ENCODE assay signal across 19 cellular contexts in the genomic region with DNA sequence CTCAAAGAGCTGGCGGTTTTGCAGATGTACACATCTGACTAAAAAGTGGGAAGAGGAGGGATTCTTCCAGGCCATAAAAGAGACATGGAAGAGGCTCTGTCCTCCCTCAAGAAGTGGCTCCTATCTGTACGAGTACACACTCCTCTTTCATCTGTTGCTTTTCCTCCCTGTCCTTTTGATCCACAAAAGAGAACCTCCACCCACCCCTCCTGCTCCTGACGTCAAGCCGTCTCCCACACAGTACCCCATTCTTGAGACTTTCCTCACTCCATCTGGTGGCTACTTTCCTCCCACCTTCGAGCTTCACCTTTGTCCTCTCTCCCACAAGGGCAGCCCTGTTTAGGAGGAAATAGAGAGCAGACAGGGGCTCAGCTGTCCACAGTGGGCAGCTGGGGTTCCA.
DNase-seq lines count a peak whose midpoint lies in the region; ATAC-seq, FAIRE-seq and TF ChIP-seq lines count a peak whose summit lies in the region.
"Had no signal": no experiment of that assay in that cellular context is flagged by ENCODE, and none has a peak within 500 bp of the region (broad histone marks: within the 10 kb centered on the region; RNA-seq: fewer than 3 reads in every experiment).

No MANE protein-coding gene starts in this region.

- peak overlapping the region in 1 of 2 experiments; percentile 52 for H3K18ac ChIP-seq in mesenchymal stem cell (ENCODE audit: low read depth in 1 of 2, low read length in 2 of 2)

- H3K4me3 ChIP-seq in mesenchymal stem cell (ENCODE audit: insufficient read depth in 1 of 2, low read depth in 1 of 2, low read length in 2 of 2) (no peak overlapping the region), ovary (no peak overlapping the region), pancreas (no peak overlapping the region)

- H2BK5ac ChIP-seq in mesenchymal stem cell (ENCODE audit: low read depth, low read length, poor library complexity, severe bottlenecking), result no peak overlapping the region

- H3K4ac ChIP-seq in mesenchymal stem cell (ENCODE audit: low read depth in 1 of 2, low read length in 2 of 2), result no peak overlapping the region

- no peaks in the 10 kb centered on the region for H3K27me3 Mint-ChIP-seq in activated CD4-positive, alpha-beta T cell treated with anti-CD3 and anti-CD28 coated beads, Interleukin-2, amount 10 ng/mL, durations not matched to agents 7 days and 5 days
- no peaks in the 10 kb centered on the region for H3K27me3 Mint-ChIP-seq in activated CD4-positive, alpha-beta T cell treated with anti-CD3 and anti-CD28 coated beads for 36 hours
- H3K27me3 Mint-ChIP-seq: B cell had no signal

- DNase-seq in activated CD4-positive, alpha-beta T cell treated with anti-CD3 and anti-CD28 coated beads, Interleukin-2, amount 10 ng/mL, durations not matched to agents 7 days and 5 days, result no peak
- DNase-seq in activated CD4-positive, alpha-beta T cell treated with anti-CD3 and anti-CD28 coated beads for 36 hours, result no peak
- DNase-seq in mesenchymal stem cell (no peak), ovary (peak; percentile 60 to 83 (median 75)), pancreas (no peak)
- DNase-seq: COR-L47, HFFc6, KBM-7, NCI-H1105 treated with DMSO at 0.1 percent for 48 hours, NCI-H187 treated with DMSO at 0.1 percent for 48 hours, NCI-H345, NCI-H526 treated with DMSO at 0.1 percent for 48 hours had no signal

- no peak overlapping the region for H4K8ac ChIP-seq in mesenchymal stem cell (ENCODE audit: low read length)

- H3K14ac ChIP-seq in mesenchymal stem cell (ENCODE audit: low read length in 2 of 2), result no peak overlapping the region

- H3K27ac Mint-ChIP-seq in activated CD4-positive, alpha-beta T cell treated with anti-CD3 and anti-CD28 coated beads, Interleukin-2, amount 10 ng/mL, durations not matched to agents 7 days and 5 days, result peak overlapping the region; percentile 33
- H3K27ac Mint-ChIP-seq in activated CD4-positive, alpha-beta T cell treated with anti-CD3 and anti-CD28 coated beads for 36 hours, result no peak overlapping the region
- H3K27ac Mint-ChIP-seq: B cell, HFFc6 had no signal

- H2BK15ac ChIP-seq in mesenchymal stem cell (ENCODE audit: low read depth, poor library complexity, severe bottlenecking), result peak overlapping the region; percentile 1

- H3K36me3 ChIP-seq in mesenchymal stem cell (ENCODE audit: control insufficient read depth in 1 of 2, insufficient read depth in 2 of 2, low read depth in 1 of 2, low read length in 2 of 2) (peaks cover 0 to 4% of the 10 kb centered on the region in 2 experiments), ovary (no peaks in the 10 kb centered on the region), pancreas (no peaks in the 10 kb centered on the region)

- no peak overlapping the region for H3K4me3 Mint-ChIP-seq in activated CD4-positive, alpha-beta T cell treated with anti-CD3 and anti-CD28 coated beads, Interleukin-2, amount 10 ng/mL, durations not matched to agents 7 days and 5 days
- no peak overlapping the region for H3K4me3 Mint-ChIP-seq in activated CD4-positive, alpha-beta T cell treated with anti-CD3 and anti-CD28 coated beads for 36 hours
- H3K4me3 Mint-ChIP-seq: B cell, HFFc6 had no signal

- CTCF ChIA-PET in activated CD4-positive, alpha-beta T cell treated with anti-CD3 and anti-CD28 coated beads, Interleukin-2, amount 10 ng/mL, durations not matched to agents 7 days and 5 days (lab: Charles Lee), result interaction anchor here (0.9 kb wide), 1 partner anchor 17 kb away, joined by 4 read pairs; no protein-coding TSS in a partner anchor
- CTCF ChIA-PET in activated CD4-positive, alpha-beta T cell treated with anti-CD3 and anti-CD28 coated beads for 36 hours (lab: Charles Lee), result interaction anchor here (0.7 to 1.2 kb wide), 2 partner anchors 26 to 81 kb away, joined by 3 read pairs; no protein-coding TSS in a partner anchor

- H2AK5ac ChIP-seq in mesenchymal stem cell (ENCODE audit: low read length, severe bottlenecking), result no peak overlapping the region

- H3K27ac ChIP-seq in mesenchymal stem cell (ENCODE audit: low read length, poor library complexity, severe bottlenecking), result no peak overlapping the region
- H3K27ac ChIP-seq in ovary, result peak overlapping the region; percentile 51 to 55
- no peak overlapping the region for H3K27ac ChIP-seq in pancreas
- H3K27ac ChIP-seq: 22Rv1 had no signal

- no peak overlapping the region for H2BK12ac ChIP-seq in mesenchymal stem cell (ENCODE audit: low read length in 2 of 2)

- peak in 1 of 3 donors; percentile 30 for TF ChIP-seq CTCF in ovary (IDR thresholded peaks at IDR 0.05)
- TF ChIP-seq CTCF in pancreas (IDR thresholded peaks at IDR 0.05), result no peak

- no peaks in the 10 kb centered on the region for H3K79me1 ChIP-seq in mesenchymal stem cell (replicated peaks; ENCODE audit: low read length, poor library complexity, severe bottlenecking)

- no peak overlapping the region for H3K23ac ChIP-seq in mesenchymal stem cell (ENCODE audit: low read length in 2 of 2)

- H3K4me1 ChIP-seq in mesenchymal stem cell (ENCODE audit: control insufficient read depth, insufficient read depth, low read depth, low read length) (peaks cover 2% of the 10 kb centered on the region), ovary (ENCODE audit: insufficient read depth) (peaks cover 11% of the 10 kb centered on the region), pancreas (peaks cover 0 to 8% (median 0%) of the 10 kb centered on the region in 3 donors)

- WGBS in mesenchymal stem cell, result 68% methylated on average over 5 of the region's 5 CpGs
- 9 to 29% (median 19%) methylated on average over 5 of the region's 5 CpGs for WGBS in ovary, 3 donors
- 81 to 86% methylated on average over 5 of the region's 5 CpGs for WGBS in pancreas, 2 donors

- no peaks in the 10 kb centered on the region for H3K36me3 Mint-ChIP-seq in activated CD4-positive, alpha-beta T cell treated with anti-CD3 and anti-CD28 coated beads, Interleukin-2, amount 10 ng/mL, durations not matched to agents 7 days and 5 days (ENCODE audit: low read depth)
- peaks cover 15% of the 10 kb centered on the region for H3K36me3 Mint-ChIP-seq in activated CD4-positive, alpha-beta T cell treated with anti-CD3 and anti-CD28 coated beads for 36 hours (ENCODE audit: low read depth)

- H3K4me1 Mint-ChIP-seq in activated CD4-positive, alpha-beta T cell treated with anti-CD3 and anti-CD28 coated beads, Interleukin-2, amount 10 ng/mL, durations not matched to agents 7 days and 5 days, result no peaks in the 10 kb centered on the region
- no peaks in the 10 kb centered on the region for H3K4me1 Mint-ChIP-seq in activated CD4-positive, alpha-beta T cell treated with anti-CD3 and anti-CD28 coated beads for 36 hours
- H3K4me1 Mint-ChIP-seq: B cell had no signal

- no peaks in the 10 kb centered on the region for H3K27me3 ChIP-seq in mesenchymal stem cell (ENCODE audit: control insufficient read depth in 1 of 2, insufficient read depth in 1 of 2, low read length in 2 of 2)
- no peaks in the 10 kb centered on the region for H3K27me3 ChIP-seq in ovary
- H3K27me3 ChIP-seq in pancreas, result no peaks in the 10 kb centered on the region

- POLR2A ChIA-PET in activated CD4-positive, alpha-beta T cell treated with anti-CD3 and anti-CD28 coated beads, Interleukin-2, amount 10 ng/mL, durations not matched to agents 7 days and 5 days (lab: Charles Lee), result no interaction called here
- POLR2A ChIA-PET in activated CD4-positive, alpha-beta T cell treated with anti-CD3 and anti-CD28 coated beads for 36 hours (lab: Charles Lee), result no interaction called here

- no peaks in the 10 kb centered on the region for H3K9me3 ChIP-seq in mesenchymal stem cell (ENCODE audit: control insufficient read depth, low read length)
- no peaks in the 10 kb centered on the region for H3K9me3 ChIP-seq in ovary
- H3K9me3 ChIP-seq in pancreas, result no peaks in the 10 kb centered on the region

- ATAC-seq in activated CD4-positive, alpha-beta T cell treated with anti-CD3 and anti-CD28 coated beads for 36 hours, result no peak
- ATAC-seq in pancreas (no peak), GM18870 (IDR thresholded peaks at IDR 0.05; ENCODE audit: unreplicated experiment) (no peak), GM21717 (IDR thresholded peaks at IDR 0.05; ENCODE audit: unreplicated experiment) (no peak), GM18498 (IDR thresholded peaks at IDR 0.05; ENCODE audit: unreplicated experiment) (no peak)

- no peak overlapping the region for H3K9ac ChIP-seq in mesenchymal stem cell (ENCODE audit: low read length)

- FAIRE-seq in pancreas (lab: Jason Lieb, UNC), result no peak
- FAIRE-seq: G401.6, H54 had no signal

- TF ChIP-seq POLR2A in ovary (IDR thresholded peaks at IDR 0.05), result no peak

- no peak overlapping the region for H4K91ac ChIP-seq in mesenchymal stem cell (ENCODE audit: low read length)

- no peaks in the 10 kb centered on the region for H3K9me3 Mint-ChIP-seq in activated CD4-positive, alpha-beta T cell treated with anti-CD3 and anti-CD28 coated beads, Interleukin-2, amount 10 ng/mL, durations not matched to agents 7 days and 5 days
- H3K9me3 Mint-ChIP-seq in activated CD4-positive, alpha-beta T cell treated with anti-CD3 and anti-CD28 coated beads for 36 hours (ENCODE audit: low read depth), result no peaks in the 10 kb centered on the region
- H3K9me3 Mint-ChIP-seq: HFFc6 had no signal

- TF ChIP-seq EP300 in ovary (IDR thresholded peaks at IDR 0.05), result no peak

- H2AFZ ChIP-seq in mesenchymal stem cell (ENCODE audit: low read depth, low read length), result no peak overlapping the region

- no peak overlapping the region for H3K4me2 ChIP-seq in mesenchymal stem cell (ENCODE audit: low read length, poor library complexity, severe bottlenecking)

- intact Hi-C loops in activated CD4-positive, alpha-beta T cell treated with anti-CD3 and anti-CD28 coated beads for 36 hours (cut with DNase I, micrococcal nuclease), result no loop called here
- intact Hi-C loops in ovary (cut with DNase I), result loop anchor here in 2 of 4 donors (10.0 kb wide), 1 partner anchor 90 kb away; the partner anchor contains the start of gene RASL11B (in 2 of the 2)
- intact Hi-C loops in pancreas (cut with DNase I), result no loop called here

- no peak overlapping the region for H2BK120ac ChIP-seq in mesenchymal stem cell (ENCODE audit: low read depth, low read length)

Comparison
In these comparisons a context has a peak if more than half of its experiments do, and no peak if none do; other contexts are left out.
1. DNase-seq: peak in ovary (5 of 5); none in activated CD4-positive, alpha-beta T cell treated with anti-CD3 and anti-CD28 coated beads, Interleukin-2, amount 10 ng/mL, durations not matched to agents 7 days and 5 days (single experiment), activated CD4-positive, alpha-beta T cell treated with anti-CD3 and anti-CD28 coated beads for 36 hours (single experiment), mesenchymal stem cell (single experiment) and pancreas (0 of 6).
2. H3K27ac ChIP-seq: peak in ovary (2 of 2); none in mesenchymal stem cell (single experiment) and pancreas (0 of 4).